Comparison of ENCODE assay signal across 18 cellular contexts in genomic region chrX:71210829-71211228, GRCh38. TPM values are rescaled to one million over a fixed set of nuclear protein-coding genes. Genes with fewer than 3 reads are reported as not detected.
DNase-seq lines count a peak whose midpoint lies in the region; FAIRE-seq and TF ChIP-seq lines count a peak whose summit lies in the region.
"Had no signal": no experiment of that assay in that cellular context is flagged by ENCODE, and none has a peak within 500 bp of the region (broad histone marks: within the 10 kb centered on the region; RNA-seq: fewer than 3 reads in every experiment).

No MANE protein-coding gene starts in this region.

- TF ChIP-seq CTCF in AG10803 (conservative IDR thresholded peaks at IDR 0.05; ENCODE audit: low read length) = no peak
- TF ChIP-seq CTCF in VCaP (conservative IDR thresholded peaks at IDR 0.05) = no peak

- no peak for TF ChIP-seq POLR2A in GM12891 (IDR thresholded peaks at IDR 0.05; ENCODE audit: low read depth, low read length)

- peak overlapping the region; percentile 93 for H3K27ac ChIP-seq in VCaP

- H3K4me3 ChIP-seq in AG10803 (ENCODE audit: low read length) = no peak overlapping the region

- no peak for FAIRE-seq in GM12891 (lab: Jason Lieb, UNC)

- DNase-seq in AG10803 (ENCODE audit: low read depth) = peak; percentile 66
- peak; percentile 23 for DNase-seq in HCEC 1CT
- peak; percentile 3 for DNase-seq in fibroblast of the conjunctiva (ENCODE audit: low read depth)
- DNase-seq in DMS153 (lab: John Stamatoyannopoulos, UW) = no peak
- DNase-seq in NOMO-1 treated with DMSO at 0.1 percent for 48 hours (lab: John Stamatoyannopoulos, UW; ENCODE audit: unreplicated experiment) = no peak
- DNase-seq in globus pallidus (ENCODE audit: low spot score) = no peak
- DNase-seq in GM12891 (ENCODE audit: insufficient read length, low spot score) = no peak
- DNase-seq: BE2C; CD4-positive, alpha-beta T cell; DMS53; GOT3; Kasumi-1; NCI-H1105; NCI-H1694 treated with DMSO at 0.1 percent for 48 hours; NCI-H226; NCI-H526; SHP77 treated with DMSO at 0.1 percent for 48 hours had no signal

TF ChIP-seq in GM12891, 5 proteins besides CTCF, POLR2A, EP300 and RAD21:
- TF ChIP-seq POLR2AphosphoS5 (IDR thresholded peaks at IDR 0.05; ENCODE audit: low read depth, low read length) (no peak), PAX5 (IDR thresholded peaks at IDR 0.05; ENCODE audit: insufficient read depth, low read length, severe bottlenecking) (no peak), POU2F2 (IDR thresholded peaks at IDR 0.05; ENCODE audit: low read depth, low read length) (no peak), TAF1 (IDR thresholded peaks at IDR 0.05; ENCODE audit: low read depth, low read length) (no peak), SPI1 (IDR thresholded peaks at IDR 0.05; ENCODE audit: low read depth, low read length) (no peak)

RNA-seq across cellular contexts. Expression of gene GJB1, which starts 12.2 kb away (rescaled TPM):
- polyA plus RNA-seq in GM12891 (2012; ENCODE audit: low read depth, missing spikeins) = not detected

RNA-seq across cellular contexts. Expression of gene ZMYM3, which starts 43.1 kb away (rescaled TPM):
- 15.8 TPM for polyA plus RNA-seq in GM12891 (2012; ENCODE audit: low read depth, missing spikeins)

Comparison
In these comparisons a context has a peak if more than half of its experiments do, and no peak if none do; other contexts are left out.
1. DNase-seq: peak in AG10803 (single experiment), HCEC 1CT (single experiment) and fibroblast of the conjunctiva (single experiment); none in DMS153 (single experiment), NOMO-1 treated with DMSO at 0.1 percent for 48 hours (single experiment), globus pallidus (single experiment) and GM12891 (single experiment).